9 cellular contexts compared by ENCODE assay signal in the genomic region with DNA sequence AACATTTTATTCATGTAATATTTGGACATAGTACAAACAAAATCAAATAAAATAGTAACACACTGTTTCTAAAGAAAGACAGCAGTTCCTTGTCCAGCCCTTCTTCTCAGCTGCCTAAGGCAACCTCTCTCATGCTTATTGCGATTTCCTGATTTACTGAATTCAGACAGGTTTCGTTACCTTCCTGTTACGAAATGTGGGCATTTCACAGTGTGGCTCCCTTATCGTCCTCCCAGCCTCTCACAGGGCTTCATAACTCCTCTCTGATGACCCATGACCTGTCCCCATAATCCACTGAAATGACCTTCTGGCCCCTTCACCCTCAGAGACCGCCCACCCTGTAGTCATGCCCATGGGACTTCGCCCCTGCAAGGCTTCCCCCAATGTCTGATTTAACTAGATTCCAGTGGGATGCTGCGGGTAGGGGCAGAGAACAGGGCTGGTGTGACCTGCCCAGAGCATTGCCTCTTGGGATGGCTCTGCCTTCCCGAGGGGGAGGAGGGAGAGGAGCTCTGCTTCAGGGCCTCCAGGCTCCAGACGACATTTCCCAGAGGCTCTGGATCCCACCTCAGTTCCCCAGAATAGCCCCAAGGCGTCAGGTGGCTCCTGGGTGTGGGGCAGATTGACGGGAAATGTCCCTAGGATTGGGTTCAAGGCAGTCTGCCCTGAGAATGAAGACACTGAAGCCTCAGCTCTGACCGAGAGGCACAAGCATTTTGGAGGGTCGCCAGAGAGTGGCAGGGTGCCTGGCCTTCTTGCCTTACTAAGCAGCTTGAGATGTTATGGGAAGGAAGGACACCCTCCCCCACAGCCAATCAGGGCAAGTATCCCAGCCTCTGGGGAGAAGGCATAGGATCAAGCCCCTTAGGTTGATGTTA. TPM values are rescaled to one million over a fixed set of nuclear protein-coding genes. Genes with fewer than 3 reads are reported as not detected.
DNase-seq lines count a peak whose midpoint lies in the region; TF ChIP-seq lines count a peak whose summit lies in the region.
"Had no signal": no experiment of that assay in that cellular context is flagged by ENCODE, and none has a peak within 500 bp of the region (broad histone marks: within the 10 kb centered on the region; RNA-seq: fewer than 3 reads in every experiment).

No MANE protein-coding gene starts in this region.

- no peak overlapping the region for H3K27ac Mint-ChIP-seq in mesothelial cell of epicardium
- H3K27ac Mint-ChIP-seq: activated CD8-positive, alpha-beta T cell treated with anti-CD3 and anti-CD28 coated beads, Interleukin-2, amount 10 ng/mL, durations not matched to agents 7 days and 5 days; T-helper 1 cell treated with Interleukin-12 subunit alpha and Interleukin-12 subunit beta and Interleukin-4 antibody, amounts not matched to agents 30 μg/mL and 1 μg/mL, for 36 hours had no signal

- no peak for TF ChIP-seq CTCF in mesothelial cell of epicardium (IDR thresholded peaks at IDR 0.05; ENCODE audit: unreplicated experiment)

- H3K27me3 ChIP-seq in layer of hippocampus (ENCODE audit: control insufficient read depth, insufficient read depth, low read length) (no peaks in the 10 kb centered on the region), HAP-1 (ENCODE audit: low read depth) (peaks cover 2% of the 10 kb centered on the region; the same call in 1 of the 2 replicates)

- peak overlapping the region; percentile 72 for H3K27ac ChIP-seq in layer of hippocampus (ENCODE audit: low read depth, low read length)
- peak overlapping the region; percentile 82 for H3K27ac ChIP-seq in substantia nigra (ENCODE audit: low read depth, low read length, poor library complexity, severe bottlenecking)

- H3K9me3 ChIP-seq in HAP-1 = no peaks in the 10 kb centered on the region

- in situ Hi-C loops in HAP-1 (cut with MboI; ENCODE audit: low sequenced_read_pairs) = no loop called here

- peak; percentile 33 for DNase-seq in GM03348 (ENCODE audit: low spot score)
- DNase-seq in SKM-1 (lab: John Stamatoyannopoulos, UW; ENCODE audit: unreplicated experiment) = peak; percentile 84
- peak in 40 of 49 donors; percentile 21 to 91 (median 70) for DNase-seq in substantia nigra (lab: John Stamatoyannopoulos, UW)
- DNase-seq in HAP-1 (ENCODE audit: low spot score in 2 of 2) = no peak
- DNase-seq in mesothelial cell of epicardium (ENCODE audit: low spot score in 2 of 2, unreplicated experiment in 2 of 2) = no peak
- DNase-seq in LoVo (ENCODE audit: low spot score) = no peak
- DNase-seq: activated CD8-positive, alpha-beta T cell treated with anti-CD3 and anti-CD28 coated beads, Interleukin-2, amount 10 ng/mL, durations not matched to agents 7 days and 5 days had no signal

- peaks cover 2% of the 10 kb centered on the region for H3K4me1 Mint-ChIP-seq in mesothelial cell of epicardium

- H3K9me3 Mint-ChIP-seq in mesothelial cell of epicardium = no peaks in the 10 kb centered on the region
- H3K9me3 Mint-ChIP-seq: T-helper 1 cell treated with Interleukin-12 subunit alpha and Interleukin-12 subunit beta and Interleukin-4 antibody, amounts not matched to agents 30 μg/mL and 1 μg/mL, for 36 hours had no signal

- H3K36me3 Mint-ChIP-seq in mesothelial cell of epicardium = no peaks in the 10 kb centered on the region

- H3K27me3 Mint-ChIP-seq in mesothelial cell of epicardium (ENCODE audit: low read depth) = no peaks in the 10 kb centered on the region

- no peak overlapping the region for H3K4me3 Mint-ChIP-seq in mesothelial cell of epicardium
- H3K4me3 Mint-ChIP-seq: activated CD8-positive, alpha-beta T cell treated with anti-CD3 and anti-CD28 coated beads, Interleukin-2, amount 10 ng/mL, durations not matched to agents 7 days and 5 days; T-helper 1 cell treated with Interleukin-12 subunit alpha and Interleukin-12 subunit beta and Interleukin-4 antibody, amounts not matched to agents 30 μg/mL and 1 μg/mL, for 36 hours had no signal

- H3K4me3 ChIP-seq in HAP-1 = no peak overlapping the region

- no peaks in the 10 kb centered on the region for H3K36me3 ChIP-seq in HAP-1 (replicated peaks)

- H3K4me1 ChIP-seq in HAP-1 = no peaks in the 10 kb centered on the region

RNA-seq across cellular contexts. Expression of gene PADI2, which starts 20.6 kb away (rescaled TPM):
- total RNA-seq in mesothelial cell of epicardium = 0.49 to 0.62 TPM (median 0.52 TPM) in 3 replicates
- total RNA-seq: activated CD8-positive, alpha-beta T cell treated with anti-CD3 and anti-CD28 coated beads, Interleukin-2, amount 10 ng/mL, durations not matched to agents 7 days and 5 days had no signal

RNA-seq across cellular contexts. Expression of gene SDHB, which starts 44.8 kb away (rescaled TPM):
- 43.3 to 48.5 TPM (median 46.5 TPM) in 3 replicates for total RNA-seq in mesothelial cell of epicardium

Comparison
In these comparisons a context has a peak if more than half of its experiments do, and no peak if none do; other contexts are left out.
1. DNase-seq: peak in GM03348 (single experiment), SKM-1 (single experiment) and substantia nigra (40 of 49); none in HAP-1 (0 of 2), mesothelial cell of epicardium (0 of 2) and LoVo (single experiment).